Comparison of ENCODE assay signal across 22 cellular contexts in genomic region chr13:48349525-48349924, GRCh38.
"Had no signal": no experiment of that assay in that cellular context is flagged by ENCODE, and none has a peak within 500 bp of the region (broad histone marks: within the 10 kb centered on the region; RNA-seq: fewer than 3 reads in every experiment).

No MANE protein-coding gene starts in this region.

- ATAC-seq: foreskin keratinocyte; gastrocnemius medialis; heart right ventricle; left colon; left lobe of liver; lower lobe of right lung; mucosa of descending colon; naive thymus-derived CD8-positive, alpha-beta T cell had no signal

- H3K4me1 Mint-ChIP-seq: mesothelial cell of epicardium had no signal

- H3K4me3 ChIP-seq: coronary artery, dorsolateral prefrontal cortex, esophagus muscularis mucosa, gastrocnemius medialis, heart right ventricle, left ventricle myocardium inferior, lower lobe of right lung, mucosa of descending colon had no signal

- DNase-seq: dermis blood vessel endothelial cell; dorsolateral prefrontal cortex; effector CD4-positive, alpha-beta T cell; effector memory CD4-positive, alpha-beta T cell; foreskin keratinocyte; gastrocnemius medialis; glutamatergic neuron; head of caudate nucleus; heart right ventricle; hippocampal formation; left colon; left ventricle myocardium inferior; lower lobe of right lung; mesenchymal stem cell; mucosa of descending colon; naive B cell; naive thymus-derived CD8-positive, alpha-beta T cell had no signal

- H3K27ac Mint-ChIP-seq: mesothelial cell of epicardium; naive B cell; naive thymus-derived CD8-positive, alpha-beta T cell had no signal

- H3K4me1 ChIP-seq: esophagus muscularis mucosa, foreskin keratinocyte, gastrocnemius medialis, heart right ventricle, left ventricle myocardium inferior, lower lobe of right lung had no signal

- H3K9me3 ChIP-seq: esophagus muscularis mucosa had no signal

- FAIRE-seq: endothelial cell of umbilical vein had no signal

- H3K27ac ChIP-seq: coronary artery, dorsolateral prefrontal cortex, esophagus muscularis mucosa, foreskin keratinocyte, gastrocnemius medialis, heart right ventricle, left ventricle myocardium inferior, lower lobe of right lung had no signal

- H3K4me3 Mint-ChIP-seq: mesothelial cell of epicardium; naive B cell; naive thymus-derived CD8-positive, alpha-beta T cell had no signal

- H3K27me3 ChIP-seq: dorsolateral prefrontal cortex, esophagus muscularis mucosa, foreskin keratinocyte, gastrocnemius medialis, heart right ventricle had no signal

- H3K27me3 Mint-ChIP-seq: naive B cell; naive thymus-derived CD8-positive, alpha-beta T cell had no signal
